In genomic region chr2:71136174-71136573, GRCh38 we compare ENCODE assay signal across 1 cellular context.
TF ChIP-seq lines count a peak whose summit lies in the region.

No MANE protein-coding gene starts in this region.

TF ChIP-seq in HepG2, 621 proteins besides CTCF, POLR2A, EP300 and RAD21 (continued from another document and continues in another):
- TF ChIP-seq ZNF775 (CRISPR knock-in tag; IDR thresholded peaks at IDR 0.05; ENCODE audit: borderline replicate concordance) (no peak), CENPBD1 (CRISPR knock-in tag; IDR thresholded peaks at IDR 0.05; ENCODE audit: borderline replicate concordance, low read depth) (no peak), FLYWCH1 (CRISPR knock-in tag; IDR thresholded peaks at IDR 0.05) (no peak), PRPF4 (IDR thresholded peaks at IDR 0.05; ENCODE audit: low read depth, low read length, poor library complexity, severe bottlenecking) (no peak), IKZF5 (CRISPR knock-in tag; IDR thresholded peaks at IDR 0.05) (no peak), MEF2D (CRISPR knock-in tag; IDR thresholded peaks at IDR 0.05) (no peak), MAFK (conservative IDR thresholded peaks at IDR 0.05 in 1 of 2, IDR thresholded peaks at IDR 0.05 in 1 of 2; ENCODE audit: low read length in 2 of 2) (no peak), ZNF678 (CRISPR knock-in tag; IDR thresholded peaks at IDR 0.05) (no peak), ZBTB42 (CRISPR knock-in tag; IDR thresholded peaks at IDR 0.05) (no peak), E2F2 (CRISPR knock-in tag; IDR thresholded peaks at IDR 0.05; ENCODE audit: borderline replicate concordance) (no peak), ZNF501 (CRISPR knock-in tag; IDR thresholded peaks at IDR 0.05) (no peak), THAP11 (CRISPR knock-in tag; IDR thresholded peaks at IDR 0.05) (no peak), LBX2 (CRISPR knock-in tag; IDR thresholded peaks at IDR 0.05; ENCODE audit: borderline replicate concordance) (no peak), NR2C2 (CRISPR knock-in tag; IDR thresholded peaks at IDR 0.05; ENCODE audit: borderline replicate concordance) (no peak), ARID5B (CRISPR knock-in tag; IDR thresholded peaks at IDR 0.05) (peak; percentile 33; the same call in 1 of the 2 replicates), CEBPZ (IDR thresholded peaks at IDR 0.05; ENCODE audit: low read length) (no peak), ZNF672 (CRISPR knock-in tag; IDR thresholded peaks at IDR 0.05) (no peak), ZHX1 (CRISPR knock-in tag; IDR thresholded peaks at IDR 0.05; ENCODE audit: low read depth) (no peak), BRF2 (CRISPR knock-in tag; IDR thresholded peaks at IDR 0.05) (no peak), BRCA1 (CRISPR knock-in tag; IDR thresholded peaks at IDR 0.05) (no peak), ELK4 (CRISPR knock-in tag; IDR thresholded peaks at IDR 0.05; ENCODE audit: borderline replicate concordance) (no peak), POGZ (CRISPR knock-in tag; IDR thresholded peaks at IDR 0.05) (peak; percentile 73), NCOR1 (IDR thresholded peaks at IDR 0.05; ENCODE audit: borderline replicate concordance, low read length) (peak; percentile 78; the same call in 1 of the 2 replicates), CHCHD3 (CRISPR knock-in tag; IDR thresholded peaks at IDR 0.05) (no peak), SKI (IDR thresholded peaks at IDR 0.05; ENCODE audit: partially characterized antibody) (peak; percentile 24), EED (CRISPR knock-in tag; IDR thresholded peaks at IDR 0.05) (no peak), ZBTB8A (CRISPR knock-in tag; IDR thresholded peaks at IDR 0.05; ENCODE audit: borderline replicate concordance, low read depth) (no peak), ZFP91 (CRISPR knock-in tag; IDR thresholded peaks at IDR 0.05; ENCODE audit: borderline replicate concordance) (no peak), GMEB2 (CRISPR knock-in tag; IDR thresholded peaks at IDR 0.05; ENCODE audit: low read depth) (no peak), ZNF644 (CRISPR knock-in tag; IDR thresholded peaks at IDR 0.05; ENCODE audit: low read depth) (no peak), ZNF674 (CRISPR knock-in tag; IDR thresholded peaks at IDR 0.05; ENCODE audit: low read depth) (no peak), ZNF136 (CRISPR knock-in tag; IDR thresholded peaks at IDR 0.05; ENCODE audit: low read depth) (no peak), SMARCE1 (IDR thresholded peaks at IDR 0.05; ENCODE audit: borderline replicate concordance) (no peak), ZNF343 (CRISPR knock-in tag; IDR thresholded peaks at IDR 0.05) (no peak)
